22 cellular contexts compared by ENCODE assay signal in the genomic region with DNA sequence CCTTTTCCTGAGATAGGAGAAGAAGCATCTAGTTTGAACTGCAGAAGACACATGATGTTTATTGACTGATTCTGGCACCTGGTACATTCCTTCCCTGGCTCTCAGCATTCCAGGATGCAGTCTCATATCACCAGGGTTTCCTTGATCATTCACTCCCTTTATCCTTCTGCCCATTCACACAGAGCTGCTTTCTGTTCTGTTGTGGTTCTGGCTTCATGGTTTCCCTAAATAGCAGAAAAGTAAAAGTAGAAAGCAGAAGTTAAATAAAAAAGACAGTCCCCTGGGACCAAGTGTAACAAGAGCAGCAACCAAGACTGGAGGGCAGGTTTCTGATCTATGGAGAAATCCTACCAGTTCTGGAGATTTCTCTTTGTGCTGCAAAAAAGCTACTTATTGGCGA. TPM values are rescaled to one million over a fixed set of nuclear protein-coding genes. Genes with fewer than 3 reads are reported as not detected.
A peak's percentile ranks its signal among the peaks of the same experiment; 100 is the strongest.
DNase-seq lines count a peak whose midpoint lies in the region; ATAC-seq, FAIRE-seq and TF ChIP-seq lines count a peak whose summit lies in the region.
"Had no signal": no experiment of that assay in that cellular context is flagged by ENCODE, and none has a peak within 500 bp of the region (broad histone marks: within the 10 kb centered on the region; RNA-seq: fewer than 3 reads in every experiment).

No MANE protein-coding gene starts in this region.

- H3K9ac ChIP-seq in kidney (ENCODE audit: low read length in 2 of 2): no peak overlapping the region
- H3K9ac ChIP-seq: neural progenitor cell had no signal

- no peak for TF ChIP-seq CTCF in esophagus muscularis mucosa (IDR thresholded peaks at IDR 0.05)
- no peak for TF ChIP-seq CTCF in kidney (IDR thresholded peaks at IDR 0.05; ENCODE audit: borderline replicate concordance, extremely low read depth, insufficient read depth)

- intact Hi-C loops in esophagus muscularis mucosa (cut with DNase I) (no loop called here), kidney (cut with DNase I) (no loop called here)

- H3K4me1 Mint-ChIP-seq in activated CD8-positive, alpha-beta T cell treated with anti-CD3 and anti-CD28 coated beads, Interleukin-2, amount 10 ng/mL, durations not matched to agents 7 days and 5 days (ENCODE audit: low read depth): peaks cover 5% of the 10 kb centered on the region
- peaks cover 7% of the 10 kb centered on the region for H3K4me1 Mint-ChIP-seq in activated naive CD8-positive, alpha-beta T cell treated with anti-CD3 and anti-CD28 coated beads, Interleukin-2, amount 50 U/mL, for 24 hours
- H3K4me1 Mint-ChIP-seq: WTC11 had no signal

- TF ChIP-seq POLR2A in esophagus muscularis mucosa (IDR thresholded peaks at IDR 0.05; ENCODE audit: low read depth): no peak

- CTCF ChIA-PET in activated CD8-positive, alpha-beta T cell treated with anti-CD3 and anti-CD28 coated beads, Interleukin-2, amount 10 ng/mL, durations not matched to agents 7 days and 5 days (lab: Charles Lee): interaction anchor here (2.5 to 3.3 kb wide), 2 partner anchors 16 to 86 kb away, joined by 7 to 15 read pairs; no protein-coding TSS in a partner anchor

- DNase-seq in germinal center (ENCODE audit: low spot score) (peak; percentile 27), esophagus muscularis mucosa (ENCODE audit: extremely low spot score) (no peak), kidney (no peak)
- no peak for DNase-seq in activated CD8-positive, alpha-beta T cell treated with anti-CD3 and anti-CD28 coated beads, Interleukin-2, amount 10 ng/mL, durations not matched to agents 7 days and 5 days
- no peak for DNase-seq in activated naive CD8-positive, alpha-beta T cell treated with anti-CD3 and anti-CD28 coated beads, Interleukin-2, amount 50 U/mL, for 24 hours
- DNase-seq: activated naive CD4-positive, alpha-beta T cell treated with anti-CD3 and anti-CD28 coated beads, Interleukin-2, amount 10 ng/mL, durations not matched to agents 7 days and 5 days; body of pancreas; Caco-2; NCI-H2107; NCI-H526 treated with DMSO at 0.1 percent for 48 hours; Peyer's patch; retina; substantia nigra; T-cell had no signal

- H3K4me1 ChIP-seq in esophagus muscularis mucosa (no peaks in the 10 kb centered on the region), kidney (ENCODE audit: control insufficient read depth in 1 of 2, insufficient read depth in 1 of 2, low read depth in 1 of 2, low read length in 2 of 2) (peaks cover 6 to 9% of the 10 kb centered on the region in 2 donors)
- H3K4me1 ChIP-seq: body of pancreas, Caco-2, Peyer's patch had no signal

- no peaks in the 10 kb centered on the region for H3K36me3 Mint-ChIP-seq in activated CD8-positive, alpha-beta T cell treated with anti-CD3 and anti-CD28 coated beads, Interleukin-2, amount 10 ng/mL, durations not matched to agents 7 days and 5 days (ENCODE audit: low read depth)
- no peaks in the 10 kb centered on the region for H3K36me3 Mint-ChIP-seq in activated naive CD8-positive, alpha-beta T cell treated with anti-CD3 and anti-CD28 coated beads, Interleukin-2, amount 50 U/mL, for 24 hours (ENCODE audit: low read depth)
- H3K36me3 Mint-ChIP-seq: activated naive CD4-positive, alpha-beta T cell treated with anti-CD3 and anti-CD28 coated beads, Interleukin-2, amount 10 ng/mL, durations not matched to agents 7 days and 5 days; neural progenitor cell; T-cell; WTC11 had no signal

- H3K27me3 ChIP-seq in esophagus muscularis mucosa: no peaks in the 10 kb centered on the region
- H3K27me3 ChIP-seq: body of pancreas, neural progenitor cell, Peyer's patch had no signal

- H3K4me3 ChIP-seq in esophagus muscularis mucosa (no peak overlapping the region), kidney (ENCODE audit: low read length in 2 of 2) (no peak overlapping the region)
- H3K4me3 ChIP-seq: body of pancreas, neural progenitor cell, Peyer's patch had no signal

- TF ChIP-seq EP300 in esophagus muscularis mucosa (IDR thresholded peaks at IDR 0.05): no peak

- no peak for FAIRE-seq in kidney (lab: Jason Lieb, UNC)

- ATAC-seq in GM18858 (IDR thresholded peaks at IDR 0.05; ENCODE audit: unreplicated experiment) (peak; percentile 61), GM21737 (IDR thresholded peaks at IDR 0.05; ENCODE audit: unreplicated experiment) (peak; percentile 69), HG03565 (IDR thresholded peaks at IDR 0.05; ENCODE audit: unreplicated experiment) (peak; percentile 87)
- ATAC-seq in activated CD8-positive, alpha-beta T cell treated with anti-CD3 and anti-CD28 coated beads, Interleukin-2, amount 10 ng/mL, durations not matched to agents 7 days and 5 days: no peak
- no peak for ATAC-seq in activated naive CD8-positive, alpha-beta T cell treated with anti-CD3 and anti-CD28 coated beads, Interleukin-2, amount 50 U/mL, for 24 hours
- ATAC-seq: body of pancreas, HCT116, T-cell, WTC11 had no signal

- no peak overlapping the region for H3K27ac ChIP-seq in esophagus muscularis mucosa (replicated peaks in 1 of 4)
- H3K27ac ChIP-seq in kidney (ENCODE audit: low read depth in 2 of 2, low read length in 2 of 2): no peak overlapping the region
- H3K27ac ChIP-seq: body of pancreas, epithelial cell of prostate, neural progenitor cell, Peyer's patch had no signal

- POLR2A ChIA-PET in activated CD8-positive, alpha-beta T cell treated with anti-CD3 and anti-CD28 coated beads, Interleukin-2, amount 10 ng/mL, durations not matched to agents 7 days and 5 days (lab: Charles Lee): no interaction called here

- 79% methylated on average over 1 of the region's 1 CpG for WGBS in esophagus muscularis mucosa

- no peaks in the 10 kb centered on the region for H3K9me3 Mint-ChIP-seq in activated CD8-positive, alpha-beta T cell treated with anti-CD3 and anti-CD28 coated beads, Interleukin-2, amount 10 ng/mL, durations not matched to agents 7 days and 5 days (ENCODE audit: insufficient read depth)
- H3K9me3 Mint-ChIP-seq in activated naive CD8-positive, alpha-beta T cell treated with anti-CD3 and anti-CD28 coated beads, Interleukin-2, amount 50 U/mL, for 24 hours: no peaks in the 10 kb centered on the region
- H3K9me3 Mint-ChIP-seq: activated naive CD4-positive, alpha-beta T cell treated with anti-CD3 and anti-CD28 coated beads, Interleukin-2, amount 10 ng/mL, durations not matched to agents 7 days and 5 days; neural progenitor cell; T-cell; WTC11 had no signal

- no peak overlapping the region for H3K27ac Mint-ChIP-seq in activated CD8-positive, alpha-beta T cell treated with anti-CD3 and anti-CD28 coated beads, Interleukin-2, amount 10 ng/mL, durations not matched to agents 7 days and 5 days
- no peak overlapping the region for H3K27ac Mint-ChIP-seq in activated naive CD8-positive, alpha-beta T cell treated with anti-CD3 and anti-CD28 coated beads, Interleukin-2, amount 50 U/mL, for 24 hours
- H3K27ac Mint-ChIP-seq: activated naive CD4-positive, alpha-beta T cell treated with anti-CD3 and anti-CD28 coated beads, Interleukin-2, amount 10 ng/mL, durations not matched to agents 7 days and 5 days; neural progenitor cell; T-cell; WTC11 had no signal

- H3K4me3 Mint-ChIP-seq in activated CD8-positive, alpha-beta T cell treated with anti-CD3 and anti-CD28 coated beads, Interleukin-2, amount 10 ng/mL, durations not matched to agents 7 days and 5 days: no peak overlapping the region
- no peak overlapping the region for H3K4me3 Mint-ChIP-seq in activated naive CD8-positive, alpha-beta T cell treated with anti-CD3 and anti-CD28 coated beads, Interleukin-2, amount 50 U/mL, for 24 hours
- H3K4me3 Mint-ChIP-seq: activated naive CD4-positive, alpha-beta T cell treated with anti-CD3 and anti-CD28 coated beads, Interleukin-2, amount 10 ng/mL, durations not matched to agents 7 days and 5 days; neural progenitor cell; T-cell; WTC11 had no signal

- no peaks in the 10 kb centered on the region for H3K36me3 ChIP-seq in esophagus muscularis mucosa
- no peaks in the 10 kb centered on the region for H3K36me3 ChIP-seq in kidney (ENCODE audit: control insufficient read depth in 1 of 2, insufficient read depth in 2 of 2, low read length in 2 of 2)
- H3K36me3 ChIP-seq: neural progenitor cell, Peyer's patch had no signal

- H3K9me3 ChIP-seq in esophagus muscularis mucosa (no peaks in the 10 kb centered on the region), kidney (ENCODE audit: control insufficient read depth in 1 of 2, low read length in 2 of 2) (no peaks in the 10 kb centered on the region)
- H3K9me3 ChIP-seq: body of pancreas, Caco-2, Peyer's patch had no signal

- peaks cover 25% of the 10 kb centered on the region for H3K27me3 Mint-ChIP-seq in activated CD8-positive, alpha-beta T cell treated with anti-CD3 and anti-CD28 coated beads, Interleukin-2, amount 10 ng/mL, durations not matched to agents 7 days and 5 days (ENCODE audit: low read depth)
- peaks cover 12% of the 10 kb centered on the region for H3K27me3 Mint-ChIP-seq in activated naive CD8-positive, alpha-beta T cell treated with anti-CD3 and anti-CD28 coated beads, Interleukin-2, amount 50 U/mL, for 24 hours

RNA-seq across cellular contexts. Expression of gene IFNA8, which starts 3.2 kb away (rescaled TPM):
- total RNA-seq in esophagus muscularis mucosa (not detected), kidney (not detected)
- total RNA-seq in activated CD8-positive, alpha-beta T cell treated with anti-CD3 and anti-CD28 coated beads, Interleukin-2, amount 10 ng/mL, durations not matched to agents 7 days and 5 days: not detected
- polyA plus RNA-seq in kidney (ENCODE audit: insufficient read depth, low read depth, low replicate concordance): not detected
- total RNA-seq: body of pancreas, Caco-2, M059J, Peyer's patch, T-cell, WTC11 had no signal

RNA-seq across cellular contexts. Expression of gene IFNA2, which starts 26.9 kb away (rescaled TPM):
- total RNA-seq in esophagus muscularis mucosa: not detected
- total RNA-seq in activated CD8-positive, alpha-beta T cell treated with anti-CD3 and anti-CD28 coated beads, Interleukin-2, amount 10 ng/mL, durations not matched to agents 7 days and 5 days: not detected
- total RNA-seq in kidney: not detected
- not detected for polyA plus RNA-seq in kidney (ENCODE audit: insufficient read depth, low read depth, low replicate concordance)
- total RNA-seq: body of pancreas, Caco-2, M059J, Peyer's patch, T-cell, WTC11 had no signal

RNA-seq across cellular contexts. Expression of gene IFNA1, which starts 28.1 kb away (rescaled TPM):
- not detected for total RNA-seq in esophagus muscularis mucosa
- total RNA-seq in activated CD8-positive, alpha-beta T cell treated with anti-CD3 and anti-CD28 coated beads, Interleukin-2, amount 10 ng/mL, durations not matched to agents 7 days and 5 days: not detected
- not detected for total RNA-seq in kidney
- polyA plus RNA-seq in kidney (ENCODE audit: insufficient read depth, low read depth, low replicate concordance): not detected
- total RNA-seq: body of pancreas, Caco-2, M059J, Peyer's patch, T-cell, WTC11 had no signal

RNA-seq across cellular contexts. Expression of gene IFNA13, which starts 44.3 kb away (rescaled TPM):
- total RNA-seq in esophagus muscularis mucosa (not detected), kidney (not detected)
- total RNA-seq in activated CD8-positive, alpha-beta T cell treated with anti-CD3 and anti-CD28 coated beads, Interleukin-2, amount 10 ng/mL, durations not matched to agents 7 days and 5 days: not detected
- not detected for polyA plus RNA-seq in kidney (ENCODE audit: insufficient read depth, low read depth, low replicate concordance)
- total RNA-seq: body of pancreas, Caco-2, M059J, Peyer's patch, T-cell, WTC11 had no signal

Comparison
In these comparisons a context has a peak if more than half of its experiments do, and no peak if none do; other contexts are left out.
1. ATAC-seq: peak in GM18858 (single experiment), GM21737 (single experiment) and HG03565 (single experiment); none in activated CD8-positive, alpha-beta T cell treated with anti-CD3 and anti-CD28 coated beads, Interleukin-2, amount 10 ng/mL, durations not matched to agents 7 days and 5 days (single experiment) and activated naive CD8-positive, alpha-beta T cell treated with anti-CD3 and anti-CD28 coated beads, Interleukin-2, amount 50 U/mL, for 24 hours (single experiment).